ENCODE assay signal across 8 cellular contexts in the genomic region with DNA sequence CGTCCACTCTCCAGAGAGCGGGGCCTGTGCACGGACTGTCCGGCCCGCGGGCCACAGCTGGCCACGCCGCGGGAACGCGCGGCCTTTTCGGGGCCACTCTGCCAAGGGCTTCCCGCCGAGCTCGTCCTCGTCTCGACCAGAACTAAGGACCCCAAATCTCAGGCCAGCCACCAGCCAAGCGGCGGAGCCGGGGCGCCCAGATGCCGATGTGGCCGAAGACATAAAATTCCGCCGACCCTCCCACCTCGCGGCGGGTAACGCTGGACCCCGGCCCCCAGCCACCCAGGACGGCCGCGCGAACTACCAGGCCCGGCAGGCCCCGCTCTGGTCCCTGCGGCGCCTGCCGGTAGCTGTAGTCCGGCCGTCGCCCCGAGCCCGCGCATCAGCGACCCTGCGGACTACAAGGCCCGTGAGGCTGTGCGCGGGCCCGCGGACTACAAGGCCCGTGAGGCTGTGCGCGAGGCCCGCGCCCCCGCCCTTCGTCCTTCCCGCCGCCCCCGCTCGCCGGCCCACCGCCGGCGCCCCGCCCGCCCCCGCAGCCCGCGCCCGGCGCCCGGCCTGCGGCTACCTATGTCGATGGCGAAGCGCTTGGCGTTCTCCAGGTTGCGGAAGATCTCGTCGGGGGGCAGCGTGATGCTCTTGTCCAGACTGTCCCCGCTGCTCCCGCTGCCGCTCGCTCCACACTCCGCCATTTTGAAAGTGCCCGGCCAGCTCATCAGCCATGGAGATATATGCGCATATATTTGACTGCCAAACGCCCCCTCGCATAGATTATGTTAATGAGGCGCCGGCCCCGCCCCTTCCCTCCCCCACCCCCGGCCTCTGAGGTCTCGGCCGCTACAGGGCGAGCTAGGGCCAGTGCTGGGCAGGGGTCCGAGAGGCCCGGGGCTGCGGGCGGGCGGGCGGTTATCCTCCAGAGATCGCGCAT. TPM values are rescaled to one million over a fixed set of nuclear protein-coding genes. Genes with fewer than 3 reads are reported as not detected.
A peak's percentile ranks its signal among the peaks of the same experiment; 100 is the strongest.
DNase-seq lines count a peak whose midpoint lies in the region; ATAC-seq and TF ChIP-seq lines count a peak whose summit lies in the region.

A gene (minus strand): TSS at position 701 of the 928 bp plus-strand sequence. CDS start 9 bp downstream, at position 692.

- H3K27ac Mint-ChIP-seq in HFFc6: peak within 1 kb of the TSS; percentile 92
- peak within 1 kb of the TSS; percentile 95 to 97 for H3K27ac Mint-ChIP-seq in T-cell

- H3K36me3 ChIP-seq in heart left ventricle: peaks cover 0 to 15% (median 5%) of the 10 kb centered on the region in 9 donors
- H3K36me3 ChIP-seq in upper lobe of right lung: peaks cover 5% of the 10 kb centered on the region

- H3K27me3 Mint-ChIP-seq in HFFc6 (ENCODE audit: insufficient read depth): peaks cover 8% of the 10 kb centered on the region
- peaks cover 0 to 16% of the 10 kb centered on the region in 2 donors for H3K27me3 Mint-ChIP-seq in T-cell

- peak; percentile 85 to 91 (median 88) for ATAC-seq in T-cell (replicated peaks in 1 of 4)
- peak; percentile 87 to 90 (median 88) for ATAC-seq in heart left ventricle
- ATAC-seq in upper lobe of right lung: peak; percentile 94

- peaks cover 7% of the 10 kb centered on the region; the same call in 1 of the 2 replicates for H3K36me3 Mint-ChIP-seq in HFFc6 (ENCODE audit: low read depth)
- H3K36me3 Mint-ChIP-seq in T-cell: peaks cover under 1% of the 10 kb centered on the region

- peak within 1 kb of the TSS; percentile 72 to 97 (median 86) for H3K4me3 ChIP-seq in heart left ventricle
- H3K4me3 ChIP-seq in upper lobe of right lung: peak within 1 kb of the TSS; percentile 95

- peak; percentile 70 for TF ChIP-seq POLR2A in GM10847 (IDR thresholded peaks at IDR 0.05; ENCODE audit: extremely low read depth, insufficient read length)
- TF ChIP-seq POLR2A in heart left ventricle (IDR thresholded peaks at IDR 0.05): peak; percentile 68 to 75

- H3K9me3 Mint-ChIP-seq in HFFc6: no peaks in the 10 kb centered on the region
- no peaks in the 10 kb centered on the region for H3K9me3 Mint-ChIP-seq in T-cell

- H3K9me3 ChIP-seq in heart left ventricle: no peaks in the 10 kb centered on the region
- H3K9me3 ChIP-seq in upper lobe of right lung: no peaks in the 10 kb centered on the region

- intact Hi-C loops in heart left ventricle (cut with DNase I) (loop anchor here in 8 of 10 donors (1.0 to 10.0 kb wide), 7 partner anchors 22 to 334 kb away; a partner anchor contains a TSS), posterior vena cava (cut with DNase I) (no loop called here), upper lobe of right lung (cut with DNase I) (no loop called here)

- CTCF ChIA-PET in T-cell (lab: Charles Lee): interaction anchor here in 1 of 2 donors (0.6 to 1.7 kb wide), 5 partner anchors 13 to 59 kb away, joined by 3 to 11 read pairs (median 4); no protein-coding TSS in a partner anchor

- H3K4me1 ChIP-seq in heart left ventricle (peaks cover 29 to 76% (median 68%) of the 10 kb centered on the region in 12 donors), upper lobe of right lung (peaks cover 56% of the 10 kb centered on the region)

- peak; percentile 84 for DNase-seq in HFFc6
- DNase-seq in NCI-H1048 (lab: John Stamatoyannopoulos, UW): peak; percentile 73
- peak; percentile 75 to 90 (median 85) for DNase-seq in T-cell
- DNase-seq in heart left ventricle: peak; percentile 94 to 97 (median 94)
- peak; percentile 97 for DNase-seq in posterior vena cava (ENCODE audit: low spot score)
- DNase-seq in upper lobe of right lung: peak; percentile 97

- peaks cover 0 to 31% (median 0%) of the 10 kb centered on the region in 9 donors for H3K27me3 ChIP-seq in heart left ventricle
- peaks cover 10% of the 10 kb centered on the region for H3K27me3 ChIP-seq in upper lobe of right lung

- WGBS in adipose tissue, 3 donors: 1% methylated on average over 109 of the region's 109 CpGs
- WGBS in heart left ventricle, 4 donors: 0 to 1% (median 1%) methylated on average over 41 to 109 of the region's 109 CpGs

- H3K4me3 Mint-ChIP-seq in HFFc6 (peak within 1 kb of the TSS; percentile 85), T-cell (peak within 1 kb of the TSS; percentile 85 to 93 (median 85))

- peak; percentile 13; the same call in 1 of the 2 replicates for TF ChIP-seq CTCF in HFFc6 (IDR thresholded peaks at IDR 0.05)
- TF ChIP-seq CTCF in heart left ventricle (IDR thresholded peaks at IDR 0.05): peak in 3 of 12 donors; percentile 17 to 38 (median 20)
- no peak for TF ChIP-seq CTCF in upper lobe of right lung (IDR thresholded peaks at IDR 0.05)

- POLR2A ChIA-PET in T-cell (lab: Charles Lee): interaction anchor here (0.5 to 1.5 kb wide), 3 partner anchors 16 to 23 kb away, joined by 3 to 8 read pairs (median 6); no protein-coding TSS in a partner anchor

- H3K4me1 Mint-ChIP-seq in HFFc6 (ENCODE audit: low read depth) (peaks cover 43% of the 10 kb centered on the region), T-cell (peaks cover 43 to 53% (median 51%) of the 10 kb centered on the region in 3 donors)

- no peak within 1 kb of the TSS for H3K27ac ChIP-seq in adipose tissue (ENCODE audit: low read depth, low read length)
- peak within 1 kb of the TSS; percentile 61 to 92 (median 86) for H3K27ac ChIP-seq in heart left ventricle
- peak within 1 kb of the TSS; percentile 75 for H3K27ac ChIP-seq in upper lobe of right lung

RNA-seq across cellular contexts. Expression of the gene that starts here (rescaled TPM):
- total RNA-seq in HFFc6 (2021; fragmentation: NEBNext Ultra II Directional; extraction: Animal tissue kit (Norgen Biotek cat#: 25700)): 10 to 100 TPM; 20.6 to 26.4 (median 24.0) TPM
- total RNA-seq in T-cell: 100 to 1,000 TPM in 3 of 5 donors, 10 to 100 TPM in 2; 51.0 to 128 (median 119) TPM
- polyA plus RNA-seq in adipose tissue: 10 to 100 TPM in 2 of 3 donors, 1 to 10 TPM in 1; 8.9 to 14.5 (median 10.8) TPM
- total RNA-seq in heart left ventricle: 10 to 100 TPM; 27.2 to 43.0 (median 36.6) TPM
- polyA plus RNA-seq in heart left ventricle: 10 to 100 TPM; 31.4 to 33.1 TPM
- 10 to 100 TPM; 17.4 to 18.6 TPM for total RNA-seq in posterior vena cava
- total RNA-seq in upper lobe of right lung: 36.4 TPM

Comparison
In these comparisons a context has a peak if more than half of its experiments do, and no peak if none do; other contexts are left out.
1. intact Hi-C loops: an anchor here in heart left ventricle (1.0 to 10.0 kb wide); none called in posterior vena cava and upper lobe of right lung.